ENCODE assay signal across 20 cellular contexts in genomic region chr11:74679513-74679865, GRCh38. TPM values are rescaled to one million over a fixed set of nuclear protein-coding genes. Genes with fewer than 3 reads are reported as not detected.
DNase-seq lines count a peak whose midpoint lies in the region; ATAC-seq and TF ChIP-seq lines count a peak whose summit lies in the region.
"Had no signal": no experiment of that assay in that cellular context is flagged by ENCODE, and none has a peak within 500 bp of the region (broad histone marks: within the 10 kb centered on the region; RNA-seq: fewer than 3 reads in every experiment).

No MANE protein-coding gene starts in this region.

- no peaks in the 10 kb centered on the region for H3K79me2 ChIP-seq in osteoblast (ENCODE audit: insufficient read depth, low read length)

- peaks cover 17% of the 10 kb centered on the region for H3K27me3 Mint-ChIP-seq in activated CD8-positive, alpha-beta memory T cell treated with anti-CD3 and anti-CD28 coated beads, Interleukin-2, amount 10 ng/mL, durations not matched to agents 7 days and 5 days

- DNase-seq in activated CD8-positive, alpha-beta memory T cell treated with anti-CD3 and anti-CD28 coated beads for 24 hours = peak; percentile 33
- DNase-seq in activated CD8-positive, alpha-beta memory T cell treated with anti-CD3 and anti-CD28 coated beads, Interleukin-2, amount 10 ng/mL, durations not matched to agents 7 days and 5 days = no peak
- DNase-seq in 8988T = peak; percentile 17
- peak; percentile 37 for DNase-seq in ecto neural progenitor cell (ENCODE audit: low spot score)
- peak; percentile 59 for DNase-seq in osteoblast (ENCODE audit: insufficient read length, low spot score, missing footprints)
- no peak for DNase-seq in NCI-H1105 treated with DMSO at 0.1 percent for 48 hours (lab: John Stamatoyannopoulos, UW)
- no peak for DNase-seq in LoVo (ENCODE audit: low spot score)
- no peak for DNase-seq in stimulated activated CD4-positive, alpha-beta T cell treated with anti-CD3 and anti-CD28 coated beads, Interleukin-2, amount 100 ng/mL, for 48 hours
- DNase-seq: C1 segment of cervical spinal cord, DMS 273 treated with DMSO at 0.1 percent for 48 hours, GF-D8, NCI-H1436, NCI-H2029, NCI-H2171 treated with DMSO at 0.1 percent for 48 hours, NCI-H774, RPMI8226 had no signal

- no peaks in the 10 kb centered on the region for H3K27me3 ChIP-seq in osteoblast (ENCODE audit: insufficient read depth, low read length)

- no peak for ATAC-seq in activated CD8-positive, alpha-beta memory T cell treated with anti-CD3 and anti-CD28 coated beads, Interleukin-2, amount 10 ng/mL, durations not matched to agents 7 days and 5 days
- ATAC-seq: HCT116 had no signal

- H3K9me3 ChIP-seq in osteoblast (ENCODE audit: low read depth, low read length) = no peaks in the 10 kb centered on the region

- H3K4me3 Mint-ChIP-seq in activated CD8-positive, alpha-beta memory T cell treated with anti-CD3 and anti-CD28 coated beads, Interleukin-2, amount 10 ng/mL, durations not matched to agents 7 days and 5 days = no peak overlapping the region

- no peak overlapping the region for H3K27ac Mint-ChIP-seq in activated CD8-positive, alpha-beta memory T cell treated with anti-CD3 and anti-CD28 coated beads, Interleukin-2, amount 10 ng/mL, durations not matched to agents 7 days and 5 days

- H3K36me3 Mint-ChIP-seq in activated CD8-positive, alpha-beta memory T cell treated with anti-CD3 and anti-CD28 coated beads, Interleukin-2, amount 10 ng/mL, durations not matched to agents 7 days and 5 days = no peaks in the 10 kb centered on the region

- no peak overlapping the region for H3K27ac ChIP-seq in osteoblast (ENCODE audit: low read depth, low read length)

- H3K4me1 Mint-ChIP-seq in activated CD8-positive, alpha-beta memory T cell treated with anti-CD3 and anti-CD28 coated beads, Interleukin-2, amount 10 ng/mL, durations not matched to agents 7 days and 5 days = no peaks in the 10 kb centered on the region

- H4K20me1 ChIP-seq in osteoblast (ENCODE audit: insufficient read depth, low read length) = no peaks in the 10 kb centered on the region

- no peaks in the 10 kb centered on the region for H3K9me3 Mint-ChIP-seq in activated CD8-positive, alpha-beta memory T cell treated with anti-CD3 and anti-CD28 coated beads, Interleukin-2, amount 10 ng/mL, durations not matched to agents 7 days and 5 days (ENCODE audit: low read depth)

- no peak overlapping the region for H3K4me3 ChIP-seq in osteoblast (ENCODE audit: insufficient read depth, low read length)

- no peak overlapping the region for H2AFZ ChIP-seq in osteoblast (ENCODE audit: low read length)

- H3K36me3 ChIP-seq in osteoblast (ENCODE audit: insufficient read depth, low read length) = no peaks in the 10 kb centered on the region

- H3K4me1 ChIP-seq in osteoblast (ENCODE audit: insufficient read depth, low read length) = peaks cover 27% of the 10 kb centered on the region

- H3K4me2 ChIP-seq in osteoblast (ENCODE audit: insufficient read depth, low read length) = no peak overlapping the region

- TF ChIP-seq CTCF in osteoblast (IDR thresholded peaks at IDR 0.05; ENCODE audit: extremely low read depth, low read depth, low read length) = no peak

- CTCF ChIA-PET in activated CD8-positive, alpha-beta memory T cell treated with anti-CD3 and anti-CD28 coated beads, Interleukin-2, amount 10 ng/mL, durations not matched to agents 7 days and 5 days (lab: Charles Lee) = interaction anchor here (1.5 kb wide), 1 partner anchor 23 kb away, joined by 4 read pairs; no protein-coding TSS in a partner anchor

RNA-seq across cellular contexts. Expression of gene CHRDL2, which starts 51.7 kb away (rescaled TPM):
- not detected for total RNA-seq in activated CD8-positive, alpha-beta memory T cell treated with anti-CD3 and anti-CD28 coated beads, Interleukin-2, amount 10 ng/mL, durations not matched to agents 7 days and 5 days
- under 0.01 TPM in 1 of 2 replicates, not detected in the other for total RNA-seq in osteoblast
- total RNA-seq: A172, Daoy, NCI-H460 had no signal

Comparison
In these comparisons a context has a peak if more than half of its experiments do, and no peak if none do; other contexts are left out.
1. DNase-seq: peak in activated CD8-positive, alpha-beta memory T cell treated with anti-CD3 and anti-CD28 coated beads for 24 hours (single experiment), 8988T (single experiment), ecto neural progenitor cell (single experiment) and osteoblast (single experiment); none in activated CD8-positive, alpha-beta memory T cell treated with anti-CD3 and anti-CD28 coated beads, Interleukin-2, amount 10 ng/mL, durations not matched to agents 7 days and 5 days (single experiment), NCI-H1105 treated with DMSO at 0.1 percent for 48 hours (single experiment), LoVo (single experiment) and stimulated activated CD4-positive, alpha-beta T cell treated with anti-CD3 and anti-CD28 coated beads, Interleukin-2, amount 100 ng/mL, for 48 hours (0 of 2).